Comparison of ENCODE assay signal across 1 cellular context in genomic region chr13:40681341-40682051, GRCh38.
A peak's percentile ranks its signal among the peaks of the same experiment; 100 is the strongest.
TF ChIP-seq lines count a peak whose summit lies in the region.

No MANE protein-coding gene starts in this region.

TF ChIP-seq in K562, 482 proteins besides CTCF, POLR2A, EP300 and RAD21 (continued from another document):
- TF ChIP-seq GTF3C2 (IDR thresholded peaks at IDR 0.05; ENCODE audit: borderline replicate concordance, extremely low read depth, insufficient read length) (no peak), NR2C1 (IDR thresholded peaks at IDR 0.05) (no peak), NR2C1 (tag; IDR thresholded peaks at IDR 0.05) (peak; percentile 40; the same call in 1 of the 2 replicates), ZNF263 (CRISPR knock-in tag; IDR thresholded peaks at IDR 0.05; ENCODE audit: borderline replicate concordance) (no peak), SRF (CRISPR knock-in tag; IDR thresholded peaks at IDR 0.05) (0 out of 4 replicates have a peak, but pooled peaks of 1 of the 2 experiments have one; percentile 15), MGA (IDR thresholded peaks at IDR 0.05) (no peak), HDAC2 (IDR thresholded peaks at IDR 0.05) (peak; percentile 97), NFE2L1 (tag; IDR thresholded peaks at IDR 0.05; ENCODE audit: borderline replicate concordance, low read depth) (no peak), BDP1 (IDR thresholded peaks at IDR 0.05; ENCODE audit: insufficient read depth, insufficient read length) (no peak), ATF1 (CRISPR knock-in tag; IDR thresholded peaks at IDR 0.05) (no peak), ATF1 (tag; IDR thresholded peaks at IDR 0.05) (0 out of 2 replicates have a peak, but pooled peaks have one; percentile 14), XRCC5 (IDR thresholded peaks at IDR 0.05; ENCODE audit: low read depth, low read length) (no peak), HMG20A (CRISPR knock-in tag; conservative IDR thresholded peaks at IDR 0.05) (peak; percentile 88), SETDB1 (IDR thresholded peaks at IDR 0.05; ENCODE audit: low read length) (no peak), TFAP4 (CRISPR knock-in tag; IDR thresholded peaks at IDR 0.05; ENCODE audit: borderline replicate concordance) (peak; percentile 26; the same call in 1 of the 2 replicates), ADNP (tag; IDR thresholded peaks at IDR 0.05) (no peak), HES1 (IDR thresholded peaks at IDR 0.05; ENCODE audit: low read depth) (peak; percentile 59; the same call in 1 of the 2 replicates), HNRNPL (IDR thresholded peaks at IDR 0.05; ENCODE audit: low read depth, low read length) (no peak), MECOM (CRISPR knock-in tag; IDR thresholded peaks at IDR 0.05) (no peak), GATAD2A (IDR thresholded peaks at IDR 0.05) (no peak), TAF7 (tag; IDR thresholded peaks at IDR 0.05) (no peak), GTF2F1 (IDR thresholded peaks at IDR 0.05; ENCODE audit: low read depth, low read length) (no peak), SIN3B (IDR thresholded peaks at IDR 0.05; ENCODE audit: low read depth) (no peak), HBP1 (CRISPR knock-in tag; IDR thresholded peaks at IDR 0.05) (no peak), MLLT1 (IDR thresholded peaks at IDR 0.05) (peak in 1 of 2 experiments; percentile 44; a peak in 1 of 4 replicates), ZNF707 (CRISPR knock-in tag; conservative IDR thresholded peaks at IDR 0.05) (no peak), TCF7 (IDR thresholded peaks at IDR 0.05; ENCODE audit: borderline replicate concordance) (no peak), CTBP1 (IDR thresholded peaks at IDR 0.05; ENCODE audit: borderline replicate concordance) (peak; percentile 81; the same call in 1 of the 2 replicates), KLF16 (IDR thresholded peaks at IDR 0.05) (peak; percentile 79)
